ENCODE assay signal across 15 cellular contexts in the genomic region with DNA sequence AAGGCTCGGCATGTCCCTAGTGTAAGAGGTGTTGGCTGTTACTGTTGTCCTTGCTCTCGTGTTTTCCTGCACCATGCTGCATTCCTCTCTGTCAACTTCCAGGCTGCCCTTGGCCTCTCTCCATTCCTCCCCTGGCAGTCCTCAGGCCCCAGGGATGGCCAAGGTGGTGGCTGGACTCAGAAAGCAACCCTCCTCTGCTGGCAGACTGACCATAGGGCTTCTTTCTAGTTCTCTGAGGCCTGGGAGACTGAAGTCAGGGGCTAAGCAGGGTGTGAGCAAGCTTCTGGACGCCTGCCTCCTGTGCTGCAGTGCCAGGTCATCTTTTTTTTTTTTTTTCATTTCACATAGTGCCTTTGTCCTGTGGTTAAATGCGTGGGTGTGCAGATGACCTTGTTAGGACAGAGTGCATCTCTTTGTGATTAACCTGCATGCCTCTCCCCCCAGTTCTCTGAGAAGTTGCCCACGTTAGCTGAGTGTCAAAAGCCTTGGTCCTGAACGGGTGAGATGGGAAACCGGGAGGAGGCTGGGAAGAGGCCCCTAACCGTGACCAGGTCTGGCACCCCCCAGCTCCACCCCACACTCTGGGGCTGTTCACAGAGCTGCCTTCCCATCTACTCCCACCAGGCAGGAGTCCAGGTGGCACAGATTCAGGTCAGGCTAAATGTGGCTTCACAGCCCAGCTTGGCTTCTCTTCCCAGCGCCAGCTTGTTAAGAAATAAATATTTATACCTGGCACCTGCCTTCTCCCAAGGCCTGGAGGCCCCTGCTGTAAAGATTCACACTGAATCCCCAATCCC.
A peak's percentile ranks its signal among the peaks of the same experiment; 100 is the strongest.
DNase-seq lines count a peak whose midpoint lies in the region; ATAC-seq and TF ChIP-seq lines count a peak whose summit lies in the region.
"Had no signal": no experiment of that assay in that cellular context is flagged by ENCODE, and none has a peak within 500 bp of the region (broad histone marks: within the 10 kb centered on the region; RNA-seq: fewer than 3 reads in every experiment).

No MANE protein-coding gene starts in this region.

- H3K9me3 ChIP-seq in IMR-90 (ENCODE audit: control insufficient read depth, insufficient read depth, low read length) (no peaks in the 10 kb centered on the region), breast epithelium (no peaks in the 10 kb centered on the region)
- H3K9me3 ChIP-seq: Caco-2 had no signal

- no TSS peak for BruUV-seq in IMR-90 (replicated peaks; lab: Mats Ljungman, UMichigan)

- CTCF ChIA-PET in IMR-90 (lab: Yijun Ruan, JAX) = no interaction called here

- TF ChIP-seq RAD21 in IMR-90 (IDR thresholded peaks at IDR 0.05; ENCODE audit: low read length) = no peak

- no peak overlapping the region for H2BK15ac ChIP-seq in IMR-90 (ENCODE audit: low read depth, low read length)

- H2BK120ac ChIP-seq in IMR-90 (ENCODE audit: low read depth, low read length) = no peak overlapping the region

- H3K4me2 ChIP-seq in IMR-90 (ENCODE audit: low read depth, low read length) = no peak overlapping the region

- no peak overlapping the region for H3K18ac ChIP-seq in IMR-90 (ENCODE audit: low read depth, low read length)

- no peak overlapping the region for H2BK5ac ChIP-seq in IMR-90 (ENCODE audit: low read depth, low read length, poor library complexity, severe bottlenecking)

- H3K9ac ChIP-seq in IMR-90 (ENCODE audit: low read depth, low read length) = no peak overlapping the region

- H3K4me1 ChIP-seq in IMR-90 (ENCODE audit: control insufficient read depth, insufficient read depth, low read length) (no peaks in the 10 kb centered on the region), breast epithelium (peaks cover 0 to 14% of the 10 kb centered on the region in 2 donors)
- H3K4me1 ChIP-seq: Caco-2 had no signal

- DNase-seq in Ammon's horn (ENCODE audit: low spot score) = peak; percentile 15
- DNase-seq in IMR-90 = peak; percentile 1
- DNase-seq in breast epithelium (ENCODE audit: low spot score in 2 of 2) = peak in 1 of 2 donors; percentile 71
- peak; percentile 58 for DNase-seq in kidney tubule cell (ENCODE audit: low spot score)
- no peak for DNase-seq in Kasumi-1 (lab: John Stamatoyannopoulos, UW)
- DNase-seq in brain microvascular endothelial cell = no peak
- DNase-seq in SIG-M5 treated with dmso at 0.1 percent for 504 hours (lab: John Stamatoyannopoulos, UW; ENCODE audit: unreplicated experiment) = no peak
- DNase-seq: activated CD4-positive, alpha-beta memory T cell treated with anti-CD3 and anti-CD28 coated beads, Interleukin-2, amount 10 ng/mL, durations not matched to agents 7 days and 5 days; Caco-2; cortex of kidney; H9; stimulated activated naive CD8-positive, alpha-beta T cell treated with anti-CD3 and anti-CD28 coated beads, Interleukin-15, amount 100 ng/mL, for 72 hours had no signal

- 42% methylated on average over 2 of the region's 9 CpGs; no CpG with 5 or more reads in 1 of the 2 experiments for WGBS in IMR-90 (ENCODE audit: extremely low coverage in 2 of 2, insufficient read length in 1 of 2), 2 experiments

- H3K36me3 ChIP-seq in IMR-90 (ENCODE audit: control insufficient read depth, insufficient read depth, low read length) (no peaks in the 10 kb centered on the region), breast epithelium (no peaks in the 10 kb centered on the region), brain microvascular endothelial cell (replicated peaks) (no peaks in the 10 kb centered on the region)

- TF ChIP-seq POLR2A in IMR-90 (IDR thresholded peaks at IDR 0.05; ENCODE audit: low read depth, low read length) (no peak), breast epithelium (IDR thresholded peaks at IDR 0.05) (no peak)

- no peak overlapping the region for H3K23ac ChIP-seq in IMR-90 (ENCODE audit: low read depth, low read length)

- H3K79me1 ChIP-seq in IMR-90 (ENCODE audit: low read depth in 1 of 2, low read length in 2 of 2) = no peaks in the 10 kb centered on the region

- H3K27ac ChIP-seq in IMR-90 (ENCODE audit: insufficient read depth, low read length) (no peak overlapping the region), breast epithelium (peak overlapping the region; percentile 3 to 86), brain microvascular endothelial cell (no peak overlapping the region)
- H3K27ac ChIP-seq: SK-N-MC had no signal

- H2AK9ac ChIP-seq in IMR-90 (replicated peaks; ENCODE audit: low read depth, low read length, poor library complexity) = no peak overlapping the region

- no peak overlapping the region for H2AFZ ChIP-seq in IMR-90 (replicated peaks; ENCODE audit: low read length, poor library complexity)

- POLR2A ChIA-PET in IMR-90 (lab: Charles Lee; ENCODE audit: unreplicated experiment) = no interaction called here

- no peak for TF ChIP-seq CTCF in IMR-90 (conservative IDR thresholded peaks at IDR 0.05; ENCODE audit: low read depth, low read length)
- no peak for TF ChIP-seq CTCF in breast epithelium (IDR thresholded peaks at IDR 0.05)
- no peak for TF ChIP-seq CTCF in brain microvascular endothelial cell (IDR thresholded peaks at IDR 0.05; ENCODE audit: low read depth, low read length, missing control alignments)

- H2AK5ac ChIP-seq in IMR-90 (ENCODE audit: low read depth, low read length) = no peak overlapping the region

- H4K20me1 ChIP-seq in IMR-90 (ENCODE audit: insufficient read depth, low read length) = no peaks in the 10 kb centered on the region

- no peak overlapping the region for H4K5ac ChIP-seq in IMR-90 (ENCODE audit: low read depth, low read length)

- dilution Hi-C loops in IMR-90 (cut with HindIII; ENCODE audit: low sequenced_read_pairs, unreplicated experiment) = no loop called here

- ATAC-seq in IMR-90 (ENCODE audit: low read depth) = no peak
- no peak for ATAC-seq in HG03521 (IDR thresholded peaks at IDR 0.05; ENCODE audit: unreplicated experiment)
- ATAC-seq: activated T-helper 17 cell treated with anti-CD3 and anti-CD28 coated beads, Interleukin-2, amount 50 U/mL, for 72 hours; stimulated activated naive CD8-positive, alpha-beta T cell treated with anti-CD3 and anti-CD28 coated beads, Interleukin-15, amount 100 ng/mL, for 72 hours had no signal

- peaks cover 9% of the 10 kb centered on the region for H3K27me3 ChIP-seq in IMR-90 (ENCODE audit: control insufficient read depth, insufficient read depth, low read length)
- H3K27me3 ChIP-seq in breast epithelium = peaks cover 0 to 8% of the 10 kb centered on the region in 2 donors
- peaks cover 2% of the 10 kb centered on the region for H3K27me3 ChIP-seq in brain microvascular endothelial cell (replicated peaks)

- H2BK20ac ChIP-seq in IMR-90 (ENCODE audit: low read depth, low read length) = no peak overlapping the region

- no peak overlapping the region for H3K56ac ChIP-seq in IMR-90 (ENCODE audit: extremely low read depth, insufficient read depth, low read length)

- H3K4me3 ChIP-seq in IMR-90 (ENCODE audit: insufficient read depth, low read depth, low read length) = no peak overlapping the region
- no peak overlapping the region for H3K4me3 ChIP-seq in breast epithelium
- H3K4me3 ChIP-seq in brain microvascular endothelial cell (ENCODE audit: low read depth, low read length) = no peak overlapping the region
- H3K4me3 ChIP-seq: SK-N-MC had no signal

- H3K14ac ChIP-seq in IMR-90 (replicated peaks; ENCODE audit: low read depth, low read length) = no peak overlapping the region

- intact Hi-C loops in IMR-90 (cut with micrococcal nuclease) = no loop called here
- intact Hi-C loops in breast epithelium (cut with DNase I; ENCODE audit: low total_unique reads) = no loop called here

- H4K8ac ChIP-seq in IMR-90 (ENCODE audit: low read depth in 2 of 2, low read length in 2 of 2) = no peak overlapping the region

- H3K4ac ChIP-seq in IMR-90 (ENCODE audit: low read depth, low read length) = no peak overlapping the region

- H3K9me1 ChIP-seq in IMR-90 (ENCODE audit: insufficient read depth, low read length) = no peaks in the 10 kb centered on the region

- no peak overlapping the region for H4K91ac ChIP-seq in IMR-90 (ENCODE audit: insufficient read depth, low read depth, low read length)

- in situ Hi-C loops in IMR-90 (cut with MboI; ENCODE audit: low sequenced_read_pairs) (no loop called here), brain microvascular endothelial cell (cut with HindIII; ENCODE audit: low pct_ligation_motif_present, low sequenced_read_pairs) (no loop called here)

TF ChIP-seq in IMR-90, 13 proteins besides CTCF, POLR2A, EP300 and RAD21:
- TF ChIP-seq NFE2L2 (IDR thresholded peaks at IDR 0.05; ENCODE audit: low read depth, low read length) (no peak), MXI1 (IDR thresholded peaks at IDR 0.05; ENCODE audit: borderline replicate concordance, low read depth, low read length) (no peak), RCOR1 (IDR thresholded peaks at IDR 0.05; ENCODE audit: insufficient replicate concordance, low read length) (no peak), MAFK (IDR thresholded peaks at IDR 0.05; ENCODE audit: low read depth, low read length) (no peak), CEBPB (IDR thresholded peaks at IDR 0.05; ENCODE audit: low read depth, low read length) (no peak), BHLHE40 (IDR thresholded peaks at IDR 0.05; ENCODE audit: low read depth, low read length) (no peak), RFX5 (IDR thresholded peaks at IDR 0.05; ENCODE audit: low read depth, low read length) (no peak), FOS (IDR thresholded peaks at IDR 0.05; ENCODE audit: low read depth, low read length) (no peak), SMC3 (IDR thresholded peaks at IDR 0.05; ENCODE audit: low read depth, low read length) (no peak)
TF ChIP-seq in IMR-90: peak in this region for 0.

Comparison
In these comparisons a context has a peak if more than half of its experiments do, and no peak if none do; other contexts are left out.
1. DNase-seq: peak in Ammon's horn (single experiment), IMR-90 (single experiment) and kidney tubule cell (single experiment); none in Kasumi-1 (0 of 2), brain microvascular endothelial cell (single experiment) and SIG-M5 treated with dmso at 0.1 percent for 504 hours (single experiment).
2. H3K27ac ChIP-seq: peak in breast epithelium (2 of 2); none in IMR-90 (single experiment) and brain microvascular endothelial cell (single experiment).